ENCODE assay signal across 8 cellular contexts in the genomic region with DNA sequence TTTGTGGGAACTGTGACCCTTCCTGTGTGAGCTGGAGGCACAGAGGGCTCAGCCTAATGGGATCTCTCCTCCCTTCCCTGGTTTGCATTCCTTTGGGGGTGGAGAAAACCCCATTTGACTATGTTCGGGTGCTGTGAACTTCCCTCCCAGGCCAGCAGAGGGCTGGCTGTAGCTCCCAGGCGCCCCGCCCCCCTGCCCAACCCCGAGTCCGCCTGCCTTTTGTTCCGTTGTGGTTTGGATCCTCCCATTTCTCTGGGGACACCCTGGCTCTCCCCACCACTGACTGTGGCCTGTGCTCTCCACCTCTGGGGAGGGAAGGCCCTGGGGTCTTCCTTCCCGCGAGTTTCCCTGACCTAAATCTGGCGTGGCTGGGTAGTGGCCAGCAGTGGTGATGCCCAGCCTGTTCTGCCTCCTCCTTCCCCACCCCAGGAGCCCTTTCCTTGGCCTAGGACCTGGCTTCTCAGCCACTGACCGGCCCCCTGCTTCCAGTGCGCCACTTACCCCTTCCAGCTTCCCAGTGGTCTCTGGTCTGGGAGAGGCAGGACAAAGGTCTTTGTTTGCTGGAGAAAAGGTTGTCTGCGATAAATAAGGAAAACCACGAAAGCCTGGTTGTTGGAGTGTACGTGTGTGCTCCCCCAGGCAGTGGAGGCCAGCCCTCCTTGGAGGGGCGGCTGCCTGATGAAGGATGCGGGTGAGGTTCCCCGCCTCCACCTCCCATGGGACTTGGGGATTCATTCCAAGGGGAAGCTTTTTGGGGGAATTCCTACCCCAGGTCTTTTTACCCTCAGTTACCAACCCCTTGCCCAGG. TPM values are rescaled to one million over a fixed set of nuclear protein-coding genes. Genes with fewer than 3 reads are reported as not detected.
A peak's percentile ranks its signal among the peaks of the same experiment; 100 is the strongest.
DNase-seq lines count a peak whose midpoint lies in the region; ATAC-seq, FAIRE-seq and TF ChIP-seq lines count a peak whose summit lies in the region.

No MANE protein-coding gene starts in this region.

- ATAC-seq in GM21526 (IDR thresholded peaks at IDR 0.05; ENCODE audit: low FRiP score, unreplicated experiment) (no peak), GM18498 (IDR thresholded peaks at IDR 0.05; ENCODE audit: unreplicated experiment) (no peak)

- no peak for TF ChIP-seq POLR2A in sigmoid colon (IDR thresholded peaks at IDR 0.05)

- peak overlapping the region; percentile 98 for H3K27ac ChIP-seq in right atrium auricular region
- peak overlapping the region; percentile 95 to 99 (median 98) for H3K27ac ChIP-seq in sigmoid colon

- no peaks in the 10 kb centered on the region for H3K9me3 ChIP-seq in right atrium auricular region
- H3K9me3 ChIP-seq in sigmoid colon = no peaks in the 10 kb centered on the region

- FAIRE-seq in HTR-8/SVneo (lab: Jason Lieb, UNC) = no peak

- TF ChIP-seq CTCF in right atrium auricular region (IDR thresholded peaks at IDR 0.05) (peak; percentile 66 to 88), sigmoid colon (IDR thresholded peaks at IDR 0.05) (peak; percentile 87 to 92 (median 89))

- 29 to 31% methylated on average over 17 of the region's 17 CpGs for WGBS in sigmoid colon, 2 donors

- H3K27me3 ChIP-seq in right atrium auricular region (no peaks in the 10 kb centered on the region), sigmoid colon (no peaks in the 10 kb centered on the region)

- DNase-seq in DMS114 treated with DMSO at 0.1 percent for 48 hours (lab: John Stamatoyannopoulos, UW; ENCODE audit: unreplicated experiment) = peak; percentile 24
- peak; percentile 88 for DNase-seq in HTR-8/SVneo (ENCODE audit: insufficient read length, low spot score)
- peak; percentile 37 for DNase-seq in T follicular helper cell (ENCODE audit: low read depth)
- peak; percentile 60 for DNase-seq in amniotic stem cell (lab: John Stamatoyannopoulos, UW)
- DNase-seq in right atrium auricular region (ENCODE audit: low spot score) = peak; percentile 84
- DNase-seq in sigmoid colon = peak; percentile 88

- H3K4me1 ChIP-seq in right atrium auricular region (peaks cover 0 to 77% of the 10 kb centered on the region in 2 donors), sigmoid colon (peaks cover 0 to 46% (median 42%) of the 10 kb centered on the region in 4 donors)

- TF ChIP-seq EP300 in sigmoid colon (IDR thresholded peaks at IDR 0.05) = no peak

- H3K36me3 ChIP-seq in right atrium auricular region (peaks cover 28% of the 10 kb centered on the region), sigmoid colon (peaks cover 8 to 31% (median 22%) of the 10 kb centered on the region in 4 donors)

- intact Hi-C loops in sigmoid colon (cut with DNase I) = loop anchor here (5.0 kb wide), 3 partner anchors 227 to 603 kb away; a partner anchor contains a TSS

- peak overlapping the region; percentile 82 to 87 for H3K4me3 ChIP-seq in right atrium auricular region
- H3K4me3 ChIP-seq in sigmoid colon = peak overlapping the region in 2 of 4 donors; percentile 16 to 27

RNA-seq across cellular contexts. Expression of a gene that starts 5.0 kb away (rescaled TPM):
- 100 to 1,000 TPM; 102 to 132 TPM for total RNA-seq in right atrium auricular region
- 10 to 100 TPM; 20.9 to 60.9 (median 28.5) TPM for total RNA-seq in sigmoid colon
- polyA plus RNA-seq in sigmoid colon = 100 to 1,000 TPM in 1 of 3 donors, 10 to 100 TPM in 2; 11.1 to 111 (median 34.8) TPM

Comparison
In these comparisons a context has a peak if more than half of its experiments do, and no peak if none do; other contexts are left out.
1. DNase-seq: peak in every context shown above with its lines; median percentile 88 in HTR-8/SVneo; 88 in sigmoid colon; 84 in right atrium auricular region; 60 in amniotic stem cell; 37 in T follicular helper cell; 24 in DMS114 treated with DMSO at 0.1 percent for 48 hours.